17 cellular contexts compared by ENCODE assay signal in genomic region chr1:85295654-85296053, GRCh38.
"Had no signal": no experiment of that assay in that cellular context is flagged by ENCODE, and none has a peak within 500 bp of the region (broad histone marks: within the 10 kb centered on the region; RNA-seq: fewer than 3 reads in every experiment).

No MANE protein-coding gene starts in this region.

- H3K4me3 ChIP-seq: dorsolateral prefrontal cortex, left ventricle myocardium inferior, pancreas, psoas muscle, right atrium auricular region, upper lobe of right lung had no signal

- DNase-seq: activated CD4-positive, alpha-beta T cell treated with anti-CD3 and anti-CD28 coated beads, Interleukin-2, amount 50 U/mL, for 1 hour; activated CD4-positive, CD25-positive, alpha-beta regulatory T cell treated with anti-CD3 and anti-CD28 coated beads, Interleukin-2, amount 50 U/mL, for 72 hours; activated gamma-delta T cell treated with Interleukin-2 at 50 U/mL for 16 hours; activated T-cell treated with anti-CD3 and anti-CD28 coated beads, Interleukin-2, amount 50 U/mL, for 1 hour; anterior cingulate cortex; brain microvascular endothelial cell; central memory CD4-positive, alpha-beta T cell; dorsolateral prefrontal cortex; effector memory CD8-positive, alpha-beta T cell; left ventricle myocardium inferior; pancreas; psoas muscle; stimulated activated CD4-positive, alpha-beta T cell treated with anti-CD3 and anti-CD28 coated beads, Interleukin-4, amount 100 ng/mL, for 24 hours; stimulated activated naive CD8-positive, alpha-beta T cell treated with anti-CD3 and anti-CD28 coated beads, Interleukin-15, Interleukin-2, amounts not matched to agents 100 U/mL and 50 U/mL, for 24 hours; upper lobe of right lung; WERI-Rb-1 had no signal

- H3K27ac ChIP-seq: brain microvascular endothelial cell, dorsolateral prefrontal cortex, left ventricle myocardium inferior, pancreas, psoas muscle, right atrium auricular region, upper lobe of right lung, WERI-Rb-1 had no signal

- ATAC-seq: effector memory CD8-positive, alpha-beta T cell; pancreas; psoas muscle; stimulated activated naive CD8-positive, alpha-beta T cell treated with anti-CD3 and anti-CD28 coated beads, Interleukin-15, Interleukin-2, amounts not matched to agents 100 U/mL and 50 U/mL, for 24 hours; upper lobe of right lung had no signal

- H3K27me3 ChIP-seq: brain microvascular endothelial cell, dorsolateral prefrontal cortex, pancreas, right atrium auricular region, upper lobe of right lung had no signal

- H3K4me1 ChIP-seq: psoas muscle had no signal

- H3K9me3 ChIP-seq: left ventricle myocardium inferior, pancreas, psoas muscle, right atrium auricular region, upper lobe of right lung had no signal

- H3K36me3 ChIP-seq: brain microvascular endothelial cell, left ventricle myocardium inferior, pancreas, right atrium auricular region, upper lobe of right lung, WERI-Rb-1 had no signal
